Comparison of ENCODE assay signal across 29 cellular contexts in genomic region chr7:147984265-147984664, GRCh38.
"Had no signal": no experiment of that assay in that cellular context is flagged by ENCODE, and none has a peak within 500 bp of the region (broad histone marks: within the 10 kb centered on the region; RNA-seq: fewer than 3 reads in every experiment).

No MANE protein-coding gene starts in this region.

- H3K36me3 ChIP-seq: neural progenitor cell, ovary, right lobe of liver, sigmoid colon, suprapubic skin, tibial artery, transverse colon, upper lobe of left lung, vagina had no signal

- H3K27ac Mint-ChIP-seq: natural killer cell; nephron; neural progenitor cell; progenitor cell of endocrine pancreas; stimulated activated effector memory CD8-positive, alpha-beta T cell treated with anti-CD3 and anti-CD28 coated beads, Interleukin-12 subunit alpha, Interleukin-12 subunit beta, amount 100 ng/mL, for 72 hours; stimulated activated naive B cell treated with anti-CD40 and anti-IgM and Interleukin-4, amounts not matched to agents 10 μg/mL and 1 μg/mL and 100 μg/mL, for 72 hours; stimulated activated naive CD8-positive, alpha-beta T cell treated with anti-CD3 and anti-CD28 coated beads, Interleukin-15, Interleukin-2, amounts not matched to agents 100 ng/mL and 50 ng/mL, for 24 hours had no signal

- H3K79me2 ChIP-seq: parathyroid adenoma had no signal

- H3K4me3 Mint-ChIP-seq: natural killer cell; nephron; neural progenitor cell; stimulated activated effector memory CD8-positive, alpha-beta T cell treated with anti-CD3 and anti-CD28 coated beads, Interleukin-12 subunit alpha, Interleukin-12 subunit beta, amount 100 ng/mL, for 72 hours; stimulated activated naive B cell treated with anti-CD40 and anti-IgM and Interleukin-4, amounts not matched to agents 10 μg/mL and 1 μg/mL and 100 μg/mL, for 72 hours; stimulated activated naive CD8-positive, alpha-beta T cell treated with anti-CD3 and anti-CD28 coated beads, Interleukin-15, Interleukin-2, amounts not matched to agents 100 ng/mL and 50 ng/mL, for 24 hours had no signal

- H3K9me3 Mint-ChIP-seq: stimulated activated naive CD8-positive, alpha-beta T cell treated with anti-CD3 and anti-CD28 coated beads, Interleukin-15, Interleukin-2, amounts not matched to agents 100 ng/mL and 50 ng/mL, for 24 hours had no signal

- H3K9me3 ChIP-seq: psoas muscle, right lobe of liver, sigmoid colon, suprapubic skin, testis, tibial artery, transverse colon, upper lobe of left lung, vagina had no signal

- H3K27me3 ChIP-seq: neural progenitor cell, ovary, right lobe of liver, sigmoid colon, suprapubic skin, testis, tibial artery, transverse colon, upper lobe of left lung, vagina had no signal

- H3K4me1 ChIP-seq: neural progenitor cell, parathyroid adenoma, psoas muscle, right lobe of liver, sigmoid colon, suprapubic skin, testis, tibial artery, transverse colon, upper lobe of left lung, vagina had no signal

- H2AFZ ChIP-seq: neural progenitor cell, parathyroid adenoma had no signal

- DNase-seq: natural killer cell; occipital lobe; ovary; posterior cingulate gyrus; psoas muscle; right cardiac atrium; right lobe of liver; sigmoid colon; small intestine; stimulated activated CD4-positive, alpha-beta T cell treated with anti-CD3 and anti-CD28 coated beads, Interleukin-15, amount 100 ng/mL, for 24 hours; stimulated activated CD4-positive, alpha-beta T cell treated with anti-CD3 and anti-CD28 coated beads, Interleukin-2, amount 100 ng/mL, for 24 hours; stimulated activated CD4-positive, alpha-beta T cell treated with anti-CD3 and anti-CD28 coated beads, Interleukin-2, amount 100 ng/mL, for 48 hours; stimulated activated CD4-positive, alpha-beta T cell treated with anti-CD3 and anti-CD28 coated beads, Interleukin-4, amount 100 ng/mL, for 24 hours; stimulated activated naive B cell treated with anti-CD40 and anti-IgM and Interleukin-4, amounts not matched to agents 10 μg/mL and 1 μg/mL and 100 μg/mL, for 72 hours; stimulated activated naive CD4-positive, alpha-beta T cell treated with Interleukin-2 at 50 U/mL for 16 hours; substantia nigra; testis; tibial artery; transverse colon; upper lobe of left lung had no signal

- ATAC-seq: natural killer cell; psoas muscle; right cardiac atrium; stimulated activated effector memory CD8-positive, alpha-beta T cell treated with anti-CD3 and anti-CD28 coated beads, Interleukin-12 subunit alpha, Interleukin-12 subunit beta, amount 100 ng/mL, for 72 hours; stimulated activated naive B cell treated with anti-CD40 and anti-IgM and Interleukin-4, amounts not matched to agents 10 μg/mL and 1 μg/mL and 100 μg/mL, for 72 hours had no signal

- H3K4me3 ChIP-seq: neural progenitor cell, ovary, psoas muscle, right lobe of liver, sigmoid colon, suprapubic skin, testis, tibial artery, transverse colon, upper lobe of left lung, vagina had no signal

- H3K4me1 Mint-ChIP-seq: natural killer cell; nephron; stimulated activated effector memory CD8-positive, alpha-beta T cell treated with anti-CD3 and anti-CD28 coated beads, Interleukin-12 subunit alpha, Interleukin-12 subunit beta, amount 100 ng/mL, for 72 hours; stimulated activated naive B cell treated with anti-CD40 and anti-IgM and Interleukin-4, amounts not matched to agents 10 μg/mL and 1 μg/mL and 100 μg/mL, for 72 hours had no signal

- H3K4me2 ChIP-seq: neural progenitor cell had no signal

- H3K9ac ChIP-seq: neural progenitor cell, parathyroid adenoma had no signal

- H3K27me3 Mint-ChIP-seq: progenitor cell of endocrine pancreas; stimulated activated naive B cell treated with anti-CD40 and anti-IgM and Interleukin-4, amounts not matched to agents 10 μg/mL and 1 μg/mL and 100 μg/mL, for 72 hours; stimulated activated naive CD8-positive, alpha-beta T cell treated with anti-CD3 and anti-CD28 coated beads, Interleukin-15, Interleukin-2, amounts not matched to agents 100 ng/mL and 50 ng/mL, for 24 hours had no signal

- FAIRE-seq: small intestine, urothelium cell line had no signal

- H3K27ac ChIP-seq: neural progenitor cell, ovary, parathyroid adenoma, psoas muscle, right lobe of liver, sigmoid colon, suprapubic skin, testis, tibial artery, transverse colon, upper lobe of left lung, vagina had no signal

- H3K36me3 Mint-ChIP-seq: natural killer cell; neural progenitor cell; stimulated activated effector memory CD8-positive, alpha-beta T cell treated with anti-CD3 and anti-CD28 coated beads, Interleukin-12 subunit alpha, Interleukin-12 subunit beta, amount 100 ng/mL, for 72 hours; stimulated activated naive B cell treated with anti-CD40 and anti-IgM and Interleukin-4, amounts not matched to agents 10 μg/mL and 1 μg/mL and 100 μg/mL, for 72 hours had no signal
